Comparison of ENCODE assay signal across 21 cellular contexts in the genomic region with DNA sequence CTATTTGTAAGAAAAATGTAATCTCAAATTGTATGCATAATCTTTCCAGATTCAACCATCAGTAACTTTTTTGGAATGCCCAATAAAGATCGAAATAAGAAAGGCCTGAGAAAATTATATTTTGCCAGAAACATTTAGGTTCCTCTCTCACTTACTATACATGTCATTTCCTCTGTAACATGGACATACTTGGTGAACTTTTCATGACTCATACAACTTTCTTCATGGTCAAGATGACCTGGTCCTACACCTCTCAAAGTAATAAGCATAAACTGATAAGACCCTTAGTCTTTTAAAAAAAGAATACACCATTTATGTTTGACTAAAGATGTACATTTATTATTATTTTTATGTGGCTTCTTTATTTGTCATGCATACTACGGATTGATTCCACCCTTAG.
DNase-seq lines count a peak whose midpoint lies in the region; ATAC-seq and TF ChIP-seq lines count a peak whose summit lies in the region.
"Had no signal": no experiment of that assay in that cellular context is flagged by ENCODE, and none has a peak within 500 bp of the region (broad histone marks: within the 10 kb centered on the region; RNA-seq: fewer than 3 reads in every experiment).

No MANE protein-coding gene starts in this region.

- H3K36me3 Mint-ChIP-seq in stimulated activated naive B cell treated with anti-CD40 and anti-IgM and Interleukin-4, amounts not matched to agents 10 μg/mL and 1 μg/mL and 100 μg/mL, for 72 hours, result no peaks in the 10 kb centered on the region
- H3K36me3 Mint-ChIP-seq in Caco-2 (ENCODE audit: insufficient read depth, unreplicated experiment), result no peaks in the 10 kb centered on the region
- H3K36me3 Mint-ChIP-seq: CD8-positive, alpha-beta T cell; T-cell had no signal

- peaks cover 0 to 5% of the 10 kb centered on the region in 2 donors for H3K27me3 Mint-ChIP-seq in stimulated activated naive B cell treated with anti-CD40 and anti-IgM and Interleukin-4, amounts not matched to agents 10 μg/mL and 1 μg/mL and 100 μg/mL, for 72 hours
- no peaks in the 10 kb centered on the region for H3K27me3 Mint-ChIP-seq in Caco-2 (ENCODE audit: insufficient read depth, unreplicated experiment)
- H3K27me3 Mint-ChIP-seq: T-cell had no signal

- H3K4me1 Mint-ChIP-seq in stimulated activated naive B cell treated with anti-CD40 and anti-IgM and Interleukin-4, amounts not matched to agents 10 μg/mL and 1 μg/mL and 100 μg/mL, for 72 hours, result peaks cover 9 to 11% of the 10 kb centered on the region in 2 donors
- H3K4me1 Mint-ChIP-seq in Caco-2 (ENCODE audit: low read depth, unreplicated experiment), result no peaks in the 10 kb centered on the region

- no peak overlapping the region for H3K27ac Mint-ChIP-seq in stimulated activated naive B cell treated with anti-CD40 and anti-IgM and Interleukin-4, amounts not matched to agents 10 μg/mL and 1 μg/mL and 100 μg/mL, for 72 hours
- H3K27ac Mint-ChIP-seq in Caco-2 (ENCODE audit: unreplicated experiment), result no peak overlapping the region
- H3K27ac Mint-ChIP-seq: CD8-positive, alpha-beta T cell; T-cell had no signal

- peak overlapping the region; percentile 88 for H3K27ac ChIP-seq in left ventricle myocardium inferior (replicated peaks)
- H3K27ac ChIP-seq: 22Rv1, SJCRH30 had no signal

- H3K4me1 ChIP-seq in left ventricle myocardium inferior (peaks cover 29% of the 10 kb centered on the region), Caco-2 (no peaks in the 10 kb centered on the region)
- H3K4me1 ChIP-seq: SJCRH30 had no signal

- no peak overlapping the region for H3K4me3 ChIP-seq in left ventricle myocardium inferior
- H3K4me3 ChIP-seq in Caco-2 (ENCODE audit: low read depth, low read length), result no peak overlapping the region
- H3K4me3 ChIP-seq: MG63, SJCRH30 had no signal

- H3K27me3 ChIP-seq in left ventricle myocardium inferior (ENCODE audit: low read depth) (no peaks in the 10 kb centered on the region), Caco-2 (replicated peaks; ENCODE audit: control insufficient read depth, insufficient read depth, low read length) (no peaks in the 10 kb centered on the region)
- H3K27me3 ChIP-seq: MG63, SJCRH30 had no signal

- H3K9me3 ChIP-seq in left ventricle myocardium inferior (replicated peaks), result no peaks in the 10 kb centered on the region
- no peaks in the 10 kb centered on the region for H3K9me3 ChIP-seq in Caco-2
- H3K9me3 ChIP-seq: MG63, SJCRH30 had no signal

- no peaks in the 10 kb centered on the region for H3K36me3 ChIP-seq in left ventricle myocardium inferior
- peaks cover 2% of the 10 kb centered on the region; the same call in 1 of the 2 replicates for H3K36me3 ChIP-seq in Caco-2 (ENCODE audit: control insufficient read depth, insufficient read depth, low read length)
- H3K36me3 ChIP-seq: MG63, SJCRH30 had no signal

- CTCF ChIA-PET in Caco-2 (lab: Charles Lee), result no interaction called here

- TF ChIP-seq CTCF in left ventricle myocardium inferior (IDR thresholded peaks at IDR 0.05; ENCODE audit: borderline replicate concordance), result no peak
- TF ChIP-seq CTCF in Caco-2 (IDR thresholded peaks at IDR 0.05; ENCODE audit: insufficient read depth in 1 of 2, low read depth in 1 of 2, low read length in 1 of 2, severe bottlenecking in 1 of 2, unreplicated experiment in 1 of 2), result no peak

- BruUV-seq in Caco-2 (replicated peaks; lab: Mats Ljungman, UMichigan), result no TSS peak

- DNase-seq in left ventricle myocardium inferior (no peak), cardiac septum (ENCODE audit: low spot score) (no peak), NCI-H446 (lab: John Stamatoyannopoulos, UW) (no peak), Caco-2 (no peak)
- DNase-seq in stimulated activated naive B cell treated with anti-CD40 and anti-IgM and Interleukin-4, amounts not matched to agents 10 μg/mL and 1 μg/mL and 100 μg/mL, for 72 hours, result no peak
- DNase-seq: C1 segment of cervical spinal cord; CD8-positive, alpha-beta T cell; EL; MG63; NCI-H1417; NCI-H1694 treated with DMSO at 0.1 percent for 48 hours; NCI-H2081 treated with DMSO at 0.1 percent for 48 hours; NCI-H2171 treated with DMSO at 0.1 percent for 48 hours; NCI-H526; OCI-M1; SJCRH30; T-cell had no signal

- POLR2A ChIA-PET in Caco-2 (lab: Charles Lee), result no interaction called here

- no peak overlapping the region for H3K4me3 Mint-ChIP-seq in stimulated activated naive B cell treated with anti-CD40 and anti-IgM and Interleukin-4, amounts not matched to agents 10 μg/mL and 1 μg/mL and 100 μg/mL, for 72 hours
- no peak overlapping the region for H3K4me3 Mint-ChIP-seq in Caco-2 (ENCODE audit: unreplicated experiment)
- H3K4me3 Mint-ChIP-seq: CD8-positive, alpha-beta T cell; T-cell had no signal

- intact Hi-C loops in left ventricle myocardium inferior (cut with micrococcal nuclease), result no loop called here
- intact Hi-C loops in cardiac septum (cut with DNase I), result no loop called here
- intact Hi-C loops in Caco-2 (cut with micrococcal nuclease; ENCODE audit: unreplicated experiment), result no loop called here

- peaks cover 0 to 2% of the 10 kb centered on the region in 2 donors for H3K9me3 Mint-ChIP-seq in stimulated activated naive B cell treated with anti-CD40 and anti-IgM and Interleukin-4, amounts not matched to agents 10 μg/mL and 1 μg/mL and 100 μg/mL, for 72 hours
- no peaks in the 10 kb centered on the region for H3K9me3 Mint-ChIP-seq in Caco-2 (ENCODE audit: unreplicated experiment)
- H3K9me3 Mint-ChIP-seq: CD8-positive, alpha-beta T cell; T-cell had no signal

- peak; percentile 58 for ATAC-seq in GM19351 (IDR thresholded peaks at IDR 0.05; ENCODE audit: unreplicated experiment)
- peak; percentile 79 for ATAC-seq in HG03565 (IDR thresholded peaks at IDR 0.05; ENCODE audit: unreplicated experiment)
- ATAC-seq in stimulated activated naive B cell treated with anti-CD40 and anti-IgM and Interleukin-4, amounts not matched to agents 10 μg/mL and 1 μg/mL and 100 μg/mL, for 72 hours (replicated peaks), result peak; percentile 51 to 58
- no peak for ATAC-seq in HG02938 (IDR thresholded peaks at IDR 0.05; ENCODE audit: unreplicated experiment)
- ATAC-seq: CD8-positive, alpha-beta T cell; T-cell had no signal
